In genomic region chr13:81275666-81276258, GRCh38 we compare ENCODE assay signal across 11 cellular contexts.
"Had no signal": no experiment of that assay in that cellular context is flagged by ENCODE, and none has a peak within 500 bp of the region (broad histone marks: within the 10 kb centered on the region; RNA-seq: fewer than 3 reads in every experiment).

No MANE protein-coding gene starts in this region.

- H3K27ac ChIP-seq: colonic mucosa, right atrium auricular region had no signal

- H3K4me1 ChIP-seq: colonic mucosa, right atrium auricular region had no signal

- H3K9me3 ChIP-seq: colonic mucosa had no signal

- H3K36me3 ChIP-seq: colonic mucosa, right atrium auricular region had no signal

- H3K4me3 ChIP-seq: colonic mucosa, right atrium auricular region had no signal

- DNase-seq: activated CD4-positive, alpha-beta T cell treated with anti-CD3 and anti-CD28 coated beads for 1 hour; activated CD4-positive, alpha-beta T cell treated with anti-CD3 and anti-CD28 coated beads, Interleukin-2, amount 50 U/mL, for 48 hours; activated effector memory CD4-positive, alpha-beta T cell treated with Interleukin-2 at 50 U/mL for 16 hours; activated naive CD4-positive, alpha-beta T cell treated with anti-CD3 and anti-CD28 coated beads, Interleukin-2, amount 50 U/mL, for 16 hours; activated T-cell treated with anti-CD3 and anti-CD28 coated beads, Interleukin-2, amount 50 U/mL, for 24 hours; colonic mucosa; foreskin fibroblast; immature natural killer cell; occipital lobe; stimulated activated CD4-positive, alpha-beta T cell treated with anti-CD3 and anti-CD28 coated beads, Interleukin-2, amount 100 ng/mL, for 48 hours had no signal

- H3K27me3 ChIP-seq: colonic mucosa, right atrium auricular region had no signal
